Comparison of ENCODE assay signal across 20 cellular contexts in genomic region chr18:11066038-11066437, GRCh38.
DNase-seq lines count a peak whose midpoint lies in the region; ATAC-seq, FAIRE-seq and TF ChIP-seq lines count a peak whose summit lies in the region.
"Had no signal": no experiment of that assay in that cellular context is flagged by ENCODE, and none has a peak within 500 bp of the region (broad histone marks: within the 10 kb centered on the region; RNA-seq: fewer than 3 reads in every experiment).

No MANE protein-coding gene starts in this region.

- intact Hi-C loops in sciatic nerve (cut with DNase I): no loop called here

- H3K4ac ChIP-seq in H1 (replicated peaks; ENCODE audit: insufficient read length, low read depth, low read length): no peak overlapping the region
- H3K4ac ChIP-seq in mesendoderm (ENCODE audit: low read depth, low read length): no peak overlapping the region

- POLR2A ChIA-PET in H1 (lab: Charles Lee; ENCODE audit: partially characterized antibody): no interaction called here

- H3K4me1 ChIP-seq in HUES48 (ENCODE audit: control insufficient read depth, insufficient read depth, low read length): peaks cover 11% of the 10 kb centered on the region
- peaks cover 0 to 6% (median 3%) of the 10 kb centered on the region in 4 experiments; a peak in 4 of 7 replicates for H3K4me1 ChIP-seq in H1 (replicated peaks in 1 of 4; ENCODE audit: control insufficient read depth in 3 of 4, insufficient read depth in 4 of 4, low read length in 3 of 4)
- no peaks in the 10 kb centered on the region; the same call in 1 of the 2 replicates for H3K4me1 ChIP-seq in iPS DF 6.9 (ENCODE audit: control insufficient read depth, insufficient read depth, low read length)
- H3K4me1 ChIP-seq in mesendoderm (ENCODE audit: control insufficient read depth, low read depth, low read length): peaks cover 5% of the 10 kb centered on the region

- H3K27me3 ChIP-seq in HUES48 (ENCODE audit: control insufficient read depth, insufficient read depth, low read length) (no peaks in the 10 kb centered on the region), H1 (replicated peaks in 1 of 4; ENCODE audit: control insufficient read depth in 3 of 4, extremely low read depth in 1 of 4, insufficient read depth in 3 of 4, low read length in 3 of 4) (no peaks in the 10 kb centered on the region), iPS DF 6.9 (ENCODE audit: control insufficient read depth, insufficient read depth, low read length) (no peaks in the 10 kb centered on the region), mesendoderm (ENCODE audit: insufficient read depth, low read length, poor library complexity) (no peaks in the 10 kb centered on the region)

- no peak overlapping the region for H3K9ac ChIP-seq in HUES48 (ENCODE audit: low read depth, low read length)
- H3K9ac ChIP-seq in H1 (replicated peaks in 1 of 4; ENCODE audit: extremely low read depth in 1 of 4, low read depth in 3 of 4, low read length in 3 of 4): no peak overlapping the region
- no peak overlapping the region for H3K9ac ChIP-seq in mesendoderm (ENCODE audit: low read length)

- H4K8ac ChIP-seq in H1 (ENCODE audit: extremely low read depth, insufficient read depth, low read length) (no peak overlapping the region), mesendoderm (ENCODE audit: low read depth, low read length) (no peak overlapping the region)

- no peak overlapping the region for H3K14ac ChIP-seq in H1 (ENCODE audit: insufficient read length)

- FAIRE-seq in H1 (lab: Jason Lieb, UNC): peak; percentile 52
- FAIRE-seq in frontal cortex (lab: Jason Lieb, UNC): no peak
- FAIRE-seq: A204.1, D721Med, GM12892, K562 had no signal

- H2AK5ac ChIP-seq in H1 (ENCODE audit: low read depth, low read length) (no peak overlapping the region), mesendoderm (ENCODE audit: low read length) (no peak overlapping the region)

- H3K36me3 ChIP-seq in HUES48 (ENCODE audit: control insufficient read depth, insufficient read depth, low read length) (no peaks in the 10 kb centered on the region), H1 (ENCODE audit: control insufficient read depth in 2 of 4, insufficient read depth in 4 of 4, low read length in 3 of 4) (no peaks in the 10 kb centered on the region), iPS DF 6.9 (ENCODE audit: control insufficient read depth, insufficient read depth, low read length) (no peaks in the 10 kb centered on the region), mesendoderm (ENCODE audit: control insufficient read depth, insufficient read depth, low read length) (no peaks in the 10 kb centered on the region)

- TF ChIP-seq RAD21 in H1 (IDR thresholded peaks at IDR 0.05 in 1 of 2, conservative IDR thresholded peaks at IDR 0.05 in 1 of 2; ENCODE audit: low read depth in 2 of 2, low read length in 2 of 2): no peak

- H4K5ac ChIP-seq in H1 (ENCODE audit: insufficient read length, low read depth, low read length) (no peak overlapping the region), mesendoderm (ENCODE audit: low read length) (no peak overlapping the region)

- H2BK12ac ChIP-seq in H1 (ENCODE audit: low read depth, low read length): no peak overlapping the region

- H2BK5ac ChIP-seq in H1 (ENCODE audit: low read depth, low read length) (no peak overlapping the region), mesendoderm (ENCODE audit: low read length) (no peak overlapping the region)

- H2BK15ac ChIP-seq in H1 (ENCODE audit: low read length) (no peak overlapping the region), mesendoderm (replicated peaks; ENCODE audit: low read depth) (no peak overlapping the region)

- H3K79me2 ChIP-seq in H1 (ENCODE audit: control insufficient read depth in 1 of 2, insufficient read depth in 2 of 2, low read length in 2 of 2) (no peaks in the 10 kb centered on the region), mesendoderm (ENCODE audit: control insufficient read depth, insufficient read depth, low read length) (no peaks in the 10 kb centered on the region)

- no peak for TF ChIP-seq EP300 in H1 (IDR thresholded peaks at IDR 0.05; ENCODE audit: borderline replicate concordance in 1 of 2, low read depth in 2 of 2, low read length in 2 of 2)

- H4K91ac ChIP-seq in H1 (replicated peaks; ENCODE audit: insufficient read length, low read length): no peak overlapping the region

- CTCF ChIA-PET in H1 (lab: Charles Lee; ENCODE audit: partially characterized antibody): interaction anchor here (0.8 kb wide), 1 partner anchor 88 kb away, joined by 3 read pairs; no protein-coding TSS in a partner anchor

- no peaks in the 10 kb centered on the region for H3K79me1 ChIP-seq in H1 (ENCODE audit: low read depth, low read length)
- H3K79me1 ChIP-seq in mesendoderm (ENCODE audit: low read length): no peaks in the 10 kb centered on the region

- DNase-seq in H1 (ENCODE audit: low read depth in 1 of 2, low spot score in 2 of 2) (no peak), iPS DF 6.9 (ENCODE audit: low read depth, low spot score) (peak; percentile 16), mesendoderm (peak; percentile 85), omental fat pad (ENCODE audit: low spot score) (no peak), frontal cortex (ENCODE audit: low spot score in 2 of 2) (no peak), COLO829 (ENCODE audit: low spot score) (no peak), sciatic nerve (ENCODE audit: low spot score) (no peak)
- DNase-seq: CD4-positive, alpha-beta memory T cell; COR-L47; DMS153; DMS79 treated with DMSO at 0.1 percent for 48 hours; EL; GDM1 had no signal

- peak overlapping the region; percentile 7 to 40; a peak in 2 of 4 replicates for H3K4me2 ChIP-seq in H1 (ENCODE audit: insufficient read depth in 1 of 2, low read depth in 2 of 2, low read length in 2 of 2)
- H3K4me2 ChIP-seq in mesendoderm (ENCODE audit: low read length): no peak overlapping the region

- ATAC-seq in omental fat pad (ENCODE audit: low FRiP score): no peak
- ATAC-seq in sciatic nerve: no peak
- ATAC-seq: HCT116, K562 had no signal

- no peak for TF ChIP-seq POLR2A in H1 (IDR thresholded peaks at IDR 0.05; ENCODE audit: control extremely low read depth in 1 of 2, low read depth in 2 of 2, low read length in 2 of 2)

- H3K27ac ChIP-seq in HUES48 (ENCODE audit: low read depth, low read length) (peak overlapping the region; percentile 63), H1 (ENCODE audit: low read depth, low read length) (no peak overlapping the region), iPS DF 6.9 (ENCODE audit: low read length) (no peak overlapping the region), mesendoderm (ENCODE audit: low read depth, low read length) (no peak overlapping the region)
- H3K27ac ChIP-seq: C4-2B had no signal

- H3K56ac ChIP-seq in H1 (replicated peaks; ENCODE audit: insufficient read length, low read depth, low read length): no peak overlapping the region
- no peak overlapping the region for H3K56ac ChIP-seq in mesendoderm (ENCODE audit: low read length)

- H3K23me2 ChIP-seq in H1 (ENCODE audit: low read depth, low read length): no peaks in the 10 kb centered on the region

- no peak overlapping the region for H3K23ac ChIP-seq in H1 (ENCODE audit: insufficient read length)
- no peak overlapping the region for H3K23ac ChIP-seq in mesendoderm (ENCODE audit: low read length)

- H2AFZ ChIP-seq in H1 (ENCODE audit: low read length): no peak overlapping the region

- no peak overlapping the region for H2BK20ac ChIP-seq in H1 (ENCODE audit: low read length)

- no peak overlapping the region for H3K4me3 ChIP-seq in HUES48 (ENCODE audit: low read depth, low read length)
- no peak overlapping the region for H3K4me3 ChIP-seq in H1 (ENCODE audit: extremely low read depth in 1 of 4, insufficient read depth in 2 of 4, low read depth in 3 of 4, low read length in 4 of 4)
- no peak overlapping the region for H3K4me3 ChIP-seq in iPS DF 6.9 (ENCODE audit: low read length)
- H3K4me3 ChIP-seq in mesendoderm (ENCODE audit: low read length): no peak overlapping the region
- H3K4me3 ChIP-seq: K562 had no signal

- no peak overlapping the region for H3K18ac ChIP-seq in H1 (ENCODE audit: extremely low read depth, low read length)
- H3K18ac ChIP-seq in mesendoderm (ENCODE audit: low read length): no peak overlapping the region

- H3K9me3 ChIP-seq in HUES48 (ENCODE audit: control insufficient read depth, insufficient read depth, low read length) (no peaks in the 10 kb centered on the region), H1 (ENCODE audit: insufficient read depth in 2 of 2, low read depth in 1 of 2, low read length in 1 of 2) (peaks cover 0 to 2% of the 10 kb centered on the region in 2 experiments; a peak in 1 of 4 replicates), iPS DF 6.9 (ENCODE audit: control insufficient read depth, insufficient read depth, low read length) (no peaks in the 10 kb centered on the region)

- H2BK120ac ChIP-seq in H1 (replicated peaks; ENCODE audit: low read depth, low read length): no peak overlapping the region
- H2BK120ac ChIP-seq in mesendoderm (ENCODE audit: low read depth, low read length): no peak overlapping the region

- 68% methylated on average over 5 of the region's 5 CpGs; no CpG with 5 or more reads in 1 of the 2 experiments for WGBS in H1 (ENCODE audit: extremely low coverage in 1 of 2, insufficient coverage in 1 of 2, insufficient read length in 1 of 2, insufficient replicate concordance in 2 of 2, low coverage in 1 of 2, low lambda C conversion rate in 2 of 2, missing lambda C conversion rate in 1 of 2), 2 experiments
- no CpG with 5 or more reads among the region's 5 CpGs for WGBS in iPS DF 6.9 (ENCODE audit: insufficient coverage, insufficient read length)
- no CpG with 5 or more reads among the region's 5 CpGs for WGBS in mesendoderm (ENCODE audit: extremely low coverage, insufficient coverage, low lambda C conversion rate)

- TF ChIP-seq CTCF in H1 (IDR thresholded peaks at IDR 0.05; ENCODE audit: control extremely low read depth in 1 of 3, insufficient read depth in 1 of 3, low read depth in 1 of 3, low read length in 3 of 3): no peak
- TF ChIP-seq CTCF in omental fat pad (IDR thresholded peaks at IDR 0.05): no peak

- H4K20me1 ChIP-seq in H1 (replicated peaks in 1 of 2; ENCODE audit: control insufficient read depth in 1 of 2, insufficient read depth in 2 of 2, low read length in 2 of 2): no peaks in the 10 kb centered on the region

TF ChIP-seq in H1, 55 proteins besides CTCF, POLR2A, EP300 and RAD21 (continues in another document):
- TF ChIP-seq MAX (IDR thresholded peaks at IDR 0.05) (peak; percentile 28; the same call in 1 of the 2 replicates), POU5F1 (IDR thresholded peaks at IDR 0.05; ENCODE audit: low read depth, low read length) (peak; percentile 93), FOSL1 (IDR thresholded peaks at IDR 0.05; ENCODE audit: insufficient read depth, low read depth, low read length) (no peak)

Comparison
In these comparisons a context has a peak if more than half of its experiments do, and no peak if none do; other contexts are left out.
1. DNase-seq: peak in iPS DF 6.9 (single experiment) and mesendoderm (single experiment); none in H1 (0 of 2), omental fat pad (single experiment), frontal cortex (0 of 2), COLO829 (single experiment) and sciatic nerve (single experiment).